Comparison of ENCODE assay signal across 11 cellular contexts in the genomic region with DNA sequence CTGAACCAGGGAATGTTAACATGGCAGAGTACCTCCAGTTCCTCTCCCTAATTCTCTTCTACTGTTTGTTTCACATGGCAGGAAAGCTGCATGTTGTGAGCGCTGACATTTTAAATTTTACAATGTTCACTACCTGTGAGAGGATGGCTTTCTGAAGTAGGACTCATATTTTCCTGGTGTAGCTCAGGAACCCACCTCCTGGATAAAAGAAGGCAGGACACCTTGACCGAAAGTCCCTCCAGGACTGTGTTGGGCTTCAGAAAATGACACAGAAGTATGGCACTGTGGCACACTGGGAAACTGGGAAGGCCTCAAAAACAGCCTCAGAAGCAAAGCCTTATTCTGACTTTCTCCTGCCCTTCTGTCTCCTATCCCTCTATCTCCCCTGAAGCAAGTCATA. TPM values are rescaled to one million over a fixed set of nuclear protein-coding genes. Genes with fewer than 3 reads are reported as not detected.
A peak's percentile ranks its signal among the peaks of the same experiment; 100 is the strongest.
DNase-seq lines count a peak whose midpoint lies in the region; ATAC-seq, FAIRE-seq and TF ChIP-seq lines count a peak whose summit lies in the region.
"Had no signal": no experiment of that assay in that cellular context is flagged by ENCODE, and none has a peak within 500 bp of the region (broad histone marks: within the 10 kb centered on the region; RNA-seq: fewer than 3 reads in every experiment).

No MANE protein-coding gene starts in this region.

- H3K4me3 ChIP-seq in Loucy (ENCODE audit: low read length, poor library complexity, severe bottlenecking) (no peak overlapping the region), mucosa of descending colon (no peak overlapping the region)
- H3K4me3 ChIP-seq: heart left ventricle had no signal

- no peaks in the 10 kb centered on the region for H3K27me3 ChIP-seq in Loucy (ENCODE audit: insufficient read depth, low read length, poor library complexity, severe bottlenecking)
- H3K27me3 ChIP-seq: heart left ventricle had no signal

- H3K4me1 ChIP-seq in Loucy (ENCODE audit: insufficient read depth, low read length, poor library complexity, severe bottlenecking): no peaks in the 10 kb centered on the region
- peaks cover 13% of the 10 kb centered on the region for H3K4me1 ChIP-seq in mucosa of descending colon (ENCODE audit: low read depth)

- no peaks in the 10 kb centered on the region for H3F3A ChIP-seq in Loucy (ENCODE audit: low read depth)

- no peaks in the 10 kb centered on the region for H3K36me3 Mint-ChIP-seq in immature natural killer cell
- H3K36me3 Mint-ChIP-seq: naive B cell; stimulated activated naive B cell treated with anti-CD40 and anti-IgM and Interleukin-4, amounts not matched to agents 10 μg/mL and 1 μg/mL and 100 μg/mL, for 72 hours had no signal

- intact Hi-C loops in mucosa of descending colon (cut with DNase I, micrococcal nuclease): no loop called here

- no peaks in the 10 kb centered on the region for H3K36me3 ChIP-seq in Loucy (ENCODE audit: insufficient read depth, low read length)
- H3K36me3 ChIP-seq in mucosa of descending colon (ENCODE audit: low read depth): no peaks in the 10 kb centered on the region
- H3K36me3 ChIP-seq: heart left ventricle had no signal

- no peak overlapping the region for H3K9ac ChIP-seq in Loucy (ENCODE audit: low read depth, low read length, poor library complexity, severe bottlenecking)

- peaks cover 0 to 2% (median 0%) of the 10 kb centered on the region in 6 donors for H3K9me3 Mint-ChIP-seq in immature natural killer cell
- H3K9me3 Mint-ChIP-seq: stimulated activated naive B cell treated with anti-CD40 and anti-IgM and Interleukin-4, amounts not matched to agents 10 μg/mL and 1 μg/mL and 100 μg/mL, for 72 hours had no signal

- H3K4me1 Mint-ChIP-seq in immature natural killer cell: peaks cover 0 to 4% of the 10 kb centered on the region in 2 donors

- H3K27ac Mint-ChIP-seq in immature natural killer cell: no peak overlapping the region
- H3K27ac Mint-ChIP-seq: naive B cell; stimulated activated naive B cell treated with anti-CD40 and anti-IgM and Interleukin-4, amounts not matched to agents 10 μg/mL and 1 μg/mL and 100 μg/mL, for 72 hours had no signal

- peaks cover 3% of the 10 kb centered on the region in 3 donors for H3K27me3 Mint-ChIP-seq in immature natural killer cell (ENCODE audit: low read depth in 3 of 3)
- H3K27me3 Mint-ChIP-seq: stimulated activated naive B cell treated with anti-CD40 and anti-IgM and Interleukin-4, amounts not matched to agents 10 μg/mL and 1 μg/mL and 100 μg/mL, for 72 hours had no signal

- DNase-seq in ELR (ENCODE audit: low read depth) (peak; percentile 38), dermis blood vessel endothelial cell (peak; percentile 45), mucosa of descending colon (no peak), frontal cortex (ENCODE audit: low spot score in 2 of 2) (no peak), nucleus accumbens (lab: John Stamatoyannopoulos, UW) (no peak), immature natural killer cell (no peak)
- no peak for DNase-seq in activated CD4-positive, alpha-beta T cell treated with anti-CD3 and anti-CD28 coated beads for 48 hours
- DNase-seq: heart left ventricle; naive B cell; stimulated activated naive B cell treated with anti-CD40 and anti-IgM and Interleukin-4, amounts not matched to agents 10 μg/mL and 1 μg/mL and 100 μg/mL, for 72 hours had no signal

- no peaks in the 10 kb centered on the region for H3K79me2 ChIP-seq in Loucy (ENCODE audit: insufficient read depth, low read length)

- no peak overlapping the region for H3K4me2 ChIP-seq in Loucy (ENCODE audit: low read depth, low read length, poor library complexity, severe bottlenecking)

- H3K9me3 ChIP-seq in Loucy (ENCODE audit: insufficient read depth, low read depth, low read length) (no peaks in the 10 kb centered on the region), mucosa of descending colon (no peaks in the 10 kb centered on the region)
- H3K9me3 ChIP-seq: heart left ventricle had no signal

- TF ChIP-seq CTCF in Loucy (conservative IDR thresholded peaks at IDR 0.05; ENCODE audit: low read length): peak; percentile 39
- no peak for TF ChIP-seq CTCF in mucosa of descending colon (IDR thresholded peaks at IDR 0.05)

- peak; percentile 58 for ATAC-seq in mucosa of descending colon
- ATAC-seq: heart left ventricle; stimulated activated naive B cell treated with anti-CD40 and anti-IgM and Interleukin-4, amounts not matched to agents 10 μg/mL and 1 μg/mL and 100 μg/mL, for 72 hours had no signal

- H4K20me1 ChIP-seq in Loucy (ENCODE audit: insufficient read depth, low read length, poor library complexity, severe bottlenecking): no peaks in the 10 kb centered on the region

- H3K4me3 Mint-ChIP-seq in immature natural killer cell: no peak overlapping the region
- H3K4me3 Mint-ChIP-seq: naive B cell; stimulated activated naive B cell treated with anti-CD40 and anti-IgM and Interleukin-4, amounts not matched to agents 10 μg/mL and 1 μg/mL and 100 μg/mL, for 72 hours had no signal

- no peak for FAIRE-seq in frontal cortex (lab: Jason Lieb, UNC)

- H2AFZ ChIP-seq in Loucy (ENCODE audit: low read length): no peak overlapping the region

- no peaks in the 10 kb centered on the region for H3K9me2 ChIP-seq in Loucy (replicated peaks; ENCODE audit: low read depth, low read length)

RNA-seq across cellular contexts. Expression of gene PTPRK, which starts 33.3 kb away (rescaled TPM):
- total RNA-seq in dermis blood vessel endothelial cell: 104 and 120 TPM in 2 replicates
- total RNA-seq in mucosa of descending colon: 100 to 1,000 TPM in 1 of 3 donors, 10 to 100 TPM in 2; 75.9 to 159 (median 86.7) TPM
- total RNA-seq in frontal cortex: 179 TPM
- polyA plus RNA-seq in immature natural killer cell: not detected

Comparison
In these comparisons a context has a peak if more than half of its experiments do, and no peak if none do; other contexts are left out.
1. DNase-seq: peak in ELR (single experiment) and dermis blood vessel endothelial cell (single experiment); none in mucosa of descending colon (0 of 3), frontal cortex (0 of 2), nucleus accumbens (0 of 56), activated CD4-positive, alpha-beta T cell treated with anti-CD3 and anti-CD28 coated beads for 48 hours (single experiment) and immature natural killer cell (0 of 3).